In genomic region chr1:230011333-230012092, GRCh38 we compare ENCODE assay signal across 26 cellular contexts. TPM values are rescaled to one million over a fixed set of nuclear protein-coding genes. Genes with fewer than 3 reads are reported as not detected.
DNase-seq lines count a peak whose midpoint lies in the region; TF ChIP-seq lines count a peak whose summit lies in the region.
"Had no signal": no experiment of that assay in that cellular context is flagged by ENCODE, and none has a peak within 500 bp of the region (broad histone marks: within the 10 kb centered on the region; RNA-seq: fewer than 3 reads in every experiment).

No MANE protein-coding gene starts in this region.

- H3K4me1 ChIP-seq in endodermal cell (ENCODE audit: control insufficient read depth, insufficient read depth, low read length) (no peaks in the 10 kb centered on the region), skeletal muscle tissue (ENCODE audit: control insufficient read depth in 3 of 3, insufficient read depth in 3 of 3, low read length in 3 of 3) (peaks cover 16 to 23% (median 18%) of the 10 kb centered on the region in 3 donors)
- H3K4me1 ChIP-seq: BLaER1 had no signal

- H3K27ac Mint-ChIP-seq in endodermal cell = no peak overlapping the region
- H3K27ac Mint-ChIP-seq: activated T-cell treated with anti-CD3 and anti-CD28 coated beads, Interleukin-2, amount 50 U/mL, for 24 hours; neural progenitor cell had no signal

- H3K27me3 Mint-ChIP-seq in endodermal cell (ENCODE audit: insufficient read depth) = no peaks in the 10 kb centered on the region

- H3K9ac ChIP-seq in endodermal cell (ENCODE audit: extremely low read depth, low read length, poor library complexity, severe bottlenecking) (no peak overlapping the region), skeletal muscle tissue (ENCODE audit: low read depth in 1 of 3, low read length in 3 of 3) (no peak overlapping the region)
- H3K9ac ChIP-seq: BLaER1, neural progenitor cell, SK-N-SH had no signal

- WGBS in endodermal cell (ENCODE audit: insufficient coverage in 1 of 2, insufficient read length in 1 of 2), 2 experiments = 64 to 80% methylated on average over 2 to 6 of the region's 6 CpGs

- H3K27me3 ChIP-seq in endodermal cell (ENCODE audit: control insufficient read depth, insufficient read depth, low read length, poor library complexity, severe bottlenecking) (no peaks in the 10 kb centered on the region), skeletal muscle tissue (ENCODE audit: control insufficient read depth in 3 of 3, insufficient read depth in 3 of 3, low read length in 3 of 3) (no peaks in the 10 kb centered on the region)
- H3K27me3 ChIP-seq: BLaER1, esophagus muscularis mucosa had no signal

- DNase-seq in SIG-M5 treated with dmso at 0.1 percent for 504 hours (lab: John Stamatoyannopoulos, UW; ENCODE audit: unreplicated experiment) (peak; percentile 21), SIG-M5 (lab: John Stamatoyannopoulos, UW) (no peak), NOMO-1 (lab: John Stamatoyannopoulos, UW; ENCODE audit: unreplicated experiment in 2 of 2) (peak; percentile 48 to 59), endodermal cell (peak; percentile 39), mesenteric fat pad (ENCODE audit: low spot score) (no peak)
- DNase-seq in activated effector memory CD4-positive, alpha-beta T cell treated with anti-CD3 and anti-CD28 coated beads, Interleukin-2, amount 50 U/mL, for 16 hours = no peak
- no peak for DNase-seq in stimulated activated CD8-positive, alpha-beta memory T cell treated with anti-CD3 and anti-CD28 coated beads, Interleukin-4, amount 100 ng/mL, for 48 hours
- DNase-seq: 8988T; activated CD4-positive, CD25-positive, alpha-beta regulatory T cell treated with anti-CD3 and anti-CD28 coated beads, Interleukin-2, amount 50 U/mL, for 72 hours; activated naive CD4-positive, alpha-beta T cell treated with anti-CD3 and anti-CD28 coated beads, Interleukin-2, amount 50 U/mL, for 16 hours; activated T-cell treated with anti-CD3 and anti-CD28 coated beads, Interleukin-2, amount 50 U/mL, for 24 hours; Calu3; effector CD4-positive, alpha-beta T cell; left colon; MM.1S; NCI-H187 treated with DMSO at 0.1 percent for 48 hours; NCI-H226; NCI-H82; SK-N-SH; stimulated activated CD4-positive, alpha-beta T cell treated with anti-CD3 and anti-CD28 coated beads, Interleukin-4, amount 100 ng/mL, for 24 hours; trophoblast cell had no signal

- TF ChIP-seq CTCF in endodermal cell (conservative IDR thresholded peaks at IDR 0.05) = no peak

- H3K36me3 ChIP-seq in endodermal cell (ENCODE audit: control insufficient read depth, insufficient read depth, low read length) (no peaks in the 10 kb centered on the region), skeletal muscle tissue (ENCODE audit: control insufficient read depth in 3 of 3, insufficient read depth in 3 of 3, low read length in 3 of 3) (no peaks in the 10 kb centered on the region)
- H3K36me3 ChIP-seq: BLaER1, esophagus muscularis mucosa, neural progenitor cell had no signal

- no peaks in the 10 kb centered on the region for H3K9me3 Mint-ChIP-seq in endodermal cell
- H3K9me3 Mint-ChIP-seq: activated T-cell treated with anti-CD3 and anti-CD28 coated beads, Interleukin-2, amount 50 U/mL, for 24 hours; neural progenitor cell had no signal

- no peak overlapping the region for H3K4me3 Mint-ChIP-seq in endodermal cell
- H3K4me3 Mint-ChIP-seq: activated T-cell treated with anti-CD3 and anti-CD28 coated beads, Interleukin-2, amount 50 U/mL, for 24 hours; neural progenitor cell had no signal

- H3K9me3 ChIP-seq in endodermal cell (ENCODE audit: control insufficient read depth, low read length) (no peaks in the 10 kb centered on the region), skeletal muscle tissue (ENCODE audit: control insufficient read depth in 3 of 3, low read length in 3 of 3) (no peaks in the 10 kb centered on the region)
- H3K9me3 ChIP-seq: BLaER1, esophagus muscularis mucosa, SK-N-SH had no signal

- H3K4me3 ChIP-seq in endodermal cell (ENCODE audit: low read length) (no peak overlapping the region), skeletal muscle tissue (ENCODE audit: low read length in 3 of 3) (no peak overlapping the region)
- H3K4me3 ChIP-seq: BLaER1, esophagus muscularis mucosa, neural progenitor cell, smooth muscle cell had no signal

- H3K4me1 Mint-ChIP-seq in endodermal cell = peaks cover 9% of the 10 kb centered on the region

- H3K27ac ChIP-seq in endodermal cell (ENCODE audit: low read depth, low read length) (no peak overlapping the region), skeletal muscle tissue (ENCODE audit: low read depth, low read length) (peak overlapping the region; percentile 5)
- H3K27ac ChIP-seq: BLaER1, neural progenitor cell had no signal

- H3K36me3 Mint-ChIP-seq in endodermal cell (ENCODE audit: low read depth) = no peaks in the 10 kb centered on the region
- H3K36me3 Mint-ChIP-seq: neural progenitor cell had no signal

RNA-seq across cellular contexts. Expression of gene GALNT2, which starts 55.5 kb away (rescaled TPM):
- total RNA-seq in endodermal cell (10 to 100 TPM; 41.6 to 63.5 TPM), skeletal muscle tissue (36.0 TPM), mesenteric fat pad (144 TPM)
- polyA plus RNA-seq in endodermal cell (2013, experiment 1 of 2) = 85.8 TPM
- polyA plus RNA-seq in endodermal cell (2013, experiment 2 of 2) = 77.5 TPM

Comparison
In these comparisons a context has a peak if more than half of its experiments do, and no peak if none do; other contexts are left out.
1. DNase-seq: peak in SIG-M5 treated with dmso at 0.1 percent for 504 hours (single experiment), NOMO-1 (2 of 2) and endodermal cell (single experiment); none in SIG-M5 (single experiment), activated effector memory CD4-positive, alpha-beta T cell treated with anti-CD3 and anti-CD28 coated beads, Interleukin-2, amount 50 U/mL, for 16 hours (single experiment), mesenteric fat pad (single experiment) and stimulated activated CD8-positive, alpha-beta memory T cell treated with anti-CD3 and anti-CD28 coated beads, Interleukin-4, amount 100 ng/mL, for 48 hours (single experiment).